17 cellular contexts compared by ENCODE assay signal in genomic region chr1:89695847-89696246, GRCh38.
DNase-seq lines count a peak whose midpoint lies in the region; ATAC-seq and TF ChIP-seq lines count a peak whose summit lies in the region.
"Had no signal": no experiment of that assay in that cellular context is flagged by ENCODE, and none has a peak within 500 bp of the region (broad histone marks: within the 10 kb centered on the region; RNA-seq: fewer than 3 reads in every experiment).

No MANE protein-coding gene starts in this region.

- ATAC-seq in stimulated activated memory B cell treated with anti-CD40 and anti-IgM and Interleukin-4, amounts not matched to agents 10 μg/mL and 1 μg/mL and 100 μg/mL, for 72 hours = no peak
- ATAC-seq in GM18502 (IDR thresholded peaks at IDR 0.05; ENCODE audit: poor library complexity, unreplicated experiment) (no peak), upper lobe of left lung (ENCODE audit: low FRiP score in 2 of 2) (no peak)
- ATAC-seq: gastrocnemius medialis had no signal

- peaks cover 51% of the 10 kb centered on the region for H3K36me3 Mint-ChIP-seq in activated naive CD4-positive, alpha-beta T cell treated with anti-CD3 and anti-CD28 coated beads, Interleukin-2, amount 50 U/mL, for 24 hours
- H3K36me3 Mint-ChIP-seq in activated naive CD8-positive, alpha-beta T cell = peaks cover 40% of the 10 kb centered on the region
- H3K36me3 Mint-ChIP-seq in stimulated activated memory B cell treated with anti-CD40 and anti-IgM and Interleukin-4, amounts not matched to agents 10 μg/mL and 1 μg/mL and 100 μg/mL, for 72 hours = peaks cover 16% of the 10 kb centered on the region

- H3K4me3 Mint-ChIP-seq in activated naive CD4-positive, alpha-beta T cell treated with anti-CD3 and anti-CD28 coated beads, Interleukin-2, amount 50 U/mL, for 24 hours = peak overlapping the region; percentile 36
- H3K4me3 Mint-ChIP-seq in activated naive CD8-positive, alpha-beta T cell = peak overlapping the region; percentile 48
- no peak overlapping the region for H3K4me3 Mint-ChIP-seq in stimulated activated memory B cell treated with anti-CD40 and anti-IgM and Interleukin-4, amounts not matched to agents 10 μg/mL and 1 μg/mL and 100 μg/mL, for 72 hours

- peaks cover 7% of the 10 kb centered on the region for H3K9me3 Mint-ChIP-seq in activated naive CD4-positive, alpha-beta T cell treated with anti-CD3 and anti-CD28 coated beads, Interleukin-2, amount 50 U/mL, for 24 hours
- no peaks in the 10 kb centered on the region for H3K9me3 Mint-ChIP-seq in activated naive CD8-positive, alpha-beta T cell (ENCODE audit: low read depth)
- no peaks in the 10 kb centered on the region for H3K9me3 Mint-ChIP-seq in stimulated activated memory B cell treated with anti-CD40 and anti-IgM and Interleukin-4, amounts not matched to agents 10 μg/mL and 1 μg/mL and 100 μg/mL, for 72 hours

- H3K27me3 ChIP-seq in upper lobe of left lung = no peaks in the 10 kb centered on the region
- H3K27me3 ChIP-seq: esophagus muscularis mucosa, gastrocnemius medialis, transverse colon had no signal

- no peak for TF ChIP-seq CTCF in upper lobe of left lung (IDR thresholded peaks at IDR 0.05)

- peaks cover 98% of the 10 kb centered on the region for H3K4me1 Mint-ChIP-seq in activated naive CD4-positive, alpha-beta T cell treated with anti-CD3 and anti-CD28 coated beads, Interleukin-2, amount 50 U/mL, for 24 hours
- H3K4me1 Mint-ChIP-seq in activated naive CD8-positive, alpha-beta T cell (ENCODE audit: low read depth) = peaks cover 96% of the 10 kb centered on the region
- peaks cover 52% of the 10 kb centered on the region for H3K4me1 Mint-ChIP-seq in stimulated activated memory B cell treated with anti-CD40 and anti-IgM and Interleukin-4, amounts not matched to agents 10 μg/mL and 1 μg/mL and 100 μg/mL, for 72 hours

- H3K36me3 ChIP-seq in upper lobe of left lung = no peaks in the 10 kb centered on the region
- H3K36me3 ChIP-seq: esophagus muscularis mucosa, gastrocnemius medialis, transverse colon had no signal

- H3K27ac Mint-ChIP-seq in activated naive CD4-positive, alpha-beta T cell treated with anti-CD3 and anti-CD28 coated beads, Interleukin-2, amount 50 U/mL, for 24 hours = peak overlapping the region; percentile 96
- peak overlapping the region; percentile 92 for H3K27ac Mint-ChIP-seq in activated naive CD8-positive, alpha-beta T cell
- peak overlapping the region; percentile 8 for H3K27ac Mint-ChIP-seq in stimulated activated memory B cell treated with anti-CD40 and anti-IgM and Interleukin-4, amounts not matched to agents 10 μg/mL and 1 μg/mL and 100 μg/mL, for 72 hours

- no peak overlapping the region for H3K4me3 ChIP-seq in upper lobe of left lung
- H3K4me3 ChIP-seq: esophagus muscularis mucosa, gastrocnemius medialis, transverse colon had no signal

- H3K27me3 Mint-ChIP-seq in activated naive CD4-positive, alpha-beta T cell treated with anti-CD3 and anti-CD28 coated beads, Interleukin-2, amount 50 U/mL, for 24 hours = no peaks in the 10 kb centered on the region
- H3K27me3 Mint-ChIP-seq in activated naive CD8-positive, alpha-beta T cell = no peaks in the 10 kb centered on the region
- no peaks in the 10 kb centered on the region for H3K27me3 Mint-ChIP-seq in stimulated activated memory B cell treated with anti-CD40 and anti-IgM and Interleukin-4, amounts not matched to agents 10 μg/mL and 1 μg/mL and 100 μg/mL, for 72 hours

- no peak for DNase-seq in activated naive CD4-positive, alpha-beta T cell treated with anti-CD3 and anti-CD28 coated beads, Interleukin-2, amount 50 U/mL, for 16 hours
- DNase-seq in OCI-M1 (lab: John Stamatoyannopoulos, UW) (peak; percentile 6), upper lobe of left lung (no peak), posterior cingulate gyrus (no peak)
- DNase-seq: effector CD8-positive, alpha-beta T cell; gastrocnemius medialis; hippocampal formation; NCI-H1417 treated with DMSO at 0.1 percent for 48 hours; NCI-H446; NK-92 treated with Interleukin-12 subunit alpha and Interleukin-12 subunit beta, amount 100 ng/mL, for 24 hours; stimulated activated naive CD4-positive, alpha-beta T cell treated with Interleukin-2 at 50 U/mL for 16 hours; transverse colon had no signal

- no peak for TF ChIP-seq POLR2A in upper lobe of left lung (IDR thresholded peaks at IDR 0.05)

- no peak overlapping the region for H3K27ac ChIP-seq in upper lobe of left lung
- H3K27ac ChIP-seq: esophagus muscularis mucosa, transverse colon had no signal

- no peak for TF ChIP-seq EP300 in upper lobe of left lung (IDR thresholded peaks at IDR 0.05)

- H3K4me1 ChIP-seq in upper lobe of left lung = peaks cover 33 to 57% (median 48%) of the 10 kb centered on the region in 4 donors

- no peaks in the 10 kb centered on the region for H3K9me3 ChIP-seq in upper lobe of left lung
- H3K9me3 ChIP-seq: esophagus muscularis mucosa, gastrocnemius medialis, transverse colon had no signal

- intact Hi-C loops in posterior cingulate gyrus (cut with DNase I) = loop anchor here (10.0 kb wide), 1 partner anchor 61 kb away; the partner anchor contains the start of gene LRRC8C

Comparison
In these comparisons a context has a peak if more than half of its experiments do, and no peak if none do; other contexts are left out.
1. H3K27ac Mint-ChIP-seq: peak in every context shown above with its lines; median percentile 96 in activated naive CD4-positive, alpha-beta T cell treated with anti-CD3 and anti-CD28 coated beads, Interleukin-2, amount 50 U/mL, for 24 hours; 92 in activated naive CD8-positive, alpha-beta T cell; 8 in stimulated activated memory B cell treated with anti-CD40 and anti-IgM and Interleukin-4, amounts not matched to agents 10 μg/mL and 1 μg/mL and 100 μg/mL, for 72 hours.